In genomic region chr17:50183439-50184001, GRCh38 we compare ENCODE assay signal across 11 cellular contexts. TPM values are rescaled to one million over a fixed set of nuclear protein-coding genes. Genes with fewer than 3 reads are reported as not detected.
DNase-seq lines count a peak whose midpoint lies in the region; ATAC-seq and TF ChIP-seq lines count a peak whose summit lies in the region.
"Had no signal": no experiment of that assay in that cellular context is flagged by ENCODE, and none has a peak within 500 bp of the region (broad histone marks: within the 10 kb centered on the region; RNA-seq: fewer than 3 reads in every experiment).

No MANE protein-coding gene starts in this region.

- H3K36me3 Mint-ChIP-seq in MCF 10A (ENCODE audit: insufficient read depth, unreplicated experiment) (peaks cover 20% of the 10 kb centered on the region), T-helper 17 cell (ENCODE audit: low read depth) (no peaks in the 10 kb centered on the region)
- H3K36me3 Mint-ChIP-seq: activated naive CD4-positive, alpha-beta T cell treated with anti-CD3 and anti-CD28 coated beads, Interleukin-2, amount 50 U/mL, for 72 hours had no signal

- H3K27me3 Mint-ChIP-seq in MCF 10A (ENCODE audit: insufficient read depth, unreplicated experiment), result no peaks in the 10 kb centered on the region
- peaks cover 3% of the 10 kb centered on the region for H3K27me3 Mint-ChIP-seq in T-helper 17 cell

- H3K27ac ChIP-seq in mammary epithelial cell (ENCODE audit: insufficient read depth, low read depth, low read length), result no peak overlapping the region
- H3K27ac ChIP-seq in urinary bladder (ENCODE audit: low read depth), result peak overlapping the region; percentile 57
- H3K27ac ChIP-seq: C4-2B, SJSA1 had no signal

- H3K4me2 ChIP-seq in mammary epithelial cell (ENCODE audit: insufficient read depth, low read depth, low read length), result no peak overlapping the region

- H3K9ac ChIP-seq in mammary epithelial cell (ENCODE audit: insufficient read depth, low read length), result no peak overlapping the region

- H4K20me1 ChIP-seq in mammary epithelial cell (ENCODE audit: insufficient read depth, low read length), result no peaks in the 10 kb centered on the region

- H2AFZ ChIP-seq in mammary epithelial cell (ENCODE audit: low read depth, low read length), result no peak overlapping the region

- no peak overlapping the region for H3K4me3 ChIP-seq in mammary epithelial cell (replicated peaks in 1 of 3; ENCODE audit: insufficient read depth in 1 of 3, low read depth in 2 of 3, low read length in 3 of 3)
- no peak overlapping the region for H3K4me3 ChIP-seq in urinary bladder (ENCODE audit: low read depth, low read length)
- H3K4me3 ChIP-seq: SJSA1 had no signal

- CTCF ChIA-PET in MCF 10A (lab: Yijun Ruan, JAX), result interaction anchor here (0.7 to 1.0 kb wide), 3 partner anchors 10 to 22 kb away, joined by 3 to 5 read pairs (median 3); no protein-coding TSS in a partner anchor
- CTCF ChIA-PET in mammary epithelial cell (lab: Charles Lee; ENCODE audit: low non-redundant PET), result no interaction called here

- in situ Hi-C loops in mammary epithelial cell (cut with MboI; ENCODE audit: low sequenced_read_pairs in 2 of 2), result no loop called here

- whole genome bisulfite sequencing in mammary epithelial cell (ENCODE audit: low coverage, missing lambda C conversion rate), result 98% methylated on average over 6 of the region's 11 CpGs
- WGBS in urinary bladder, result 36% methylated on average over 11 of the region's 11 CpGs

- POLR2A ChIA-PET in MCF 10A (lab: Yijun Ruan, JAX), result interaction anchor here (0.6 to 0.7 kb wide), 2 partner anchors 113 to 752 kb away, joined by 3 read pairs; no protein-coding TSS in a partner anchor

- dilution Hi-C loops in mammary epithelial cell (cut with HindIII; ENCODE audit: low sequenced_read_pairs), result no loop called here

- H3K36me3 ChIP-seq in mammary epithelial cell (ENCODE audit: insufficient read depth, low read length), result no peaks in the 10 kb centered on the region
- no peaks in the 10 kb centered on the region for H3K36me3 ChIP-seq in urinary bladder (ENCODE audit: insufficient read depth)

- intact Hi-C loops in MCF 10A (cut with micrococcal nuclease), result no loop called here
- intact Hi-C loops in mammary epithelial cell (cut with micrococcal nuclease), result no loop called here
- intact Hi-C loops in left colon (cut with DNase I, micrococcal nuclease), result no loop called here
- intact Hi-C loops in sciatic nerve (cut with DNase I), result no loop called here

- no peaks in the 10 kb centered on the region for H3K27me3 ChIP-seq in mammary epithelial cell (ENCODE audit: insufficient read depth, low read length)
- H3K27me3 ChIP-seq: SJSA1 had no signal

- H3K4me1 Mint-ChIP-seq in MCF 10A (ENCODE audit: insufficient read depth, unreplicated experiment) (peaks cover 37% of the 10 kb centered on the region), T-helper 17 cell (peaks cover 19% of the 10 kb centered on the region)

- H3K9me3 Mint-ChIP-seq in MCF 10A (ENCODE audit: unreplicated experiment), result no peaks in the 10 kb centered on the region
- H3K9me3 Mint-ChIP-seq: activated naive CD4-positive, alpha-beta T cell treated with anti-CD3 and anti-CD28 coated beads, Interleukin-2, amount 50 U/mL, for 72 hours had no signal

- H3K9me3 ChIP-seq in mammary epithelial cell (replicated peaks; ENCODE audit: insufficient read depth, low read length), result no peaks in the 10 kb centered on the region
- H3K9me3 ChIP-seq in T-helper 17 cell (ENCODE audit: control insufficient read depth, low read length, poor library complexity, severe bottlenecking), result no peaks in the 10 kb centered on the region
- H3K9me3 ChIP-seq: SJSA1 had no signal

- H3K4me1 ChIP-seq in mammary epithelial cell (ENCODE audit: insufficient read depth, low read length) (peaks cover 19% of the 10 kb centered on the region), urinary bladder (ENCODE audit: insufficient read depth) (no peaks in the 10 kb centered on the region)

- H3K4me3 Mint-ChIP-seq in MCF 10A (ENCODE audit: unreplicated experiment) (no peak overlapping the region), T-helper 17 cell (peak overlapping the region; percentile 81)

- DNase-seq in MCF 10A (ENCODE audit: unreplicated experiment) (no peak), mammary epithelial cell (no peak), T-helper 17 cell (no peak), left colon (no peak), cortex of kidney (lab: John Stamatoyannopoulos, UW) (no peak), DMS 273 (lab: John Stamatoyannopoulos, UW; ENCODE audit: unreplicated experiment) (no peak), sciatic nerve (ENCODE audit: low spot score) (no peak)

- H3K79me2 ChIP-seq in mammary epithelial cell (ENCODE audit: insufficient read depth, low read length), result no peaks in the 10 kb centered on the region

- no peak for TF ChIP-seq CTCF in MCF 10A (IDR thresholded peaks at IDR 0.05; ENCODE audit: unreplicated experiment)
- no peak for TF ChIP-seq CTCF in mammary epithelial cell (conservative IDR thresholded peaks at IDR 0.05 in 1 of 2, IDR thresholded peaks at IDR 0.05 in 1 of 2; ENCODE audit: extremely low read depth in 1 of 2, insufficient read depth in 1 of 2, low read depth in 1 of 2, low read length in 2 of 2)

- BruUV-seq in MCF 10A (replicated peaks; lab: Mats Ljungman, UMichigan), result no TSS peak
- no TSS peak for BruUV-seq in mammary epithelial cell (replicated peaks; lab: Mats Ljungman, UMichigan)

- H3K27ac Mint-ChIP-seq in MCF 10A (ENCODE audit: low read depth, unreplicated experiment) (peak overlapping the region; percentile 84), T-helper 17 cell (peak overlapping the region; percentile 80)
- H3K27ac Mint-ChIP-seq: activated naive CD4-positive, alpha-beta T cell treated with anti-CD3 and anti-CD28 coated beads, Interleukin-2, amount 50 U/mL, for 72 hours had no signal

- peak; percentile 25 for ATAC-seq in T-helper 17 cell
- ATAC-seq in left colon, result peak; percentile 29
- ATAC-seq in sciatic nerve, result no peak

RNA-seq across cellular contexts. Expression of gene SGCA, which starts 17.7 kb away (rescaled TPM):
- total RNA-seq in MCF 10A (2022), result not detected in 2 replicates
- not detected for total RNA-seq in mammary epithelial cell
- polyA plus RNA-seq in mammary epithelial cell, result not detected
- polyA minus RNA-seq in mammary epithelial cell, result not detected
- not detected for total RNA-seq in T-helper 17 cell
- 1 to 10 TPM in 1 of 2 donors, under 1 TPM in 1; 0.31 to 4.7 TPM for total RNA-seq in left colon
- total RNA-seq in urinary bladder, result 15.4 TPM
- polyA plus RNA-seq in urinary bladder, result 89.1 TPM
- 3.5 TPM for total RNA-seq in sciatic nerve

RNA-seq across cellular contexts. Expression of gene COL1A1, which starts 17.9 kb away (rescaled TPM):
- total RNA-seq in MCF 10A (2022), result 3.4 and 4.5 TPM in 2 replicates
- 10 to 100 TPM in 1 of 2 donors, 1 to 10 TPM in 1; 9.2 to 14.2 TPM for total RNA-seq in mammary epithelial cell
- polyA plus RNA-seq in mammary epithelial cell, result 1.8 TPM
- polyA minus RNA-seq in mammary epithelial cell, result 11.4 TPM
- total RNA-seq in T-helper 17 cell, result 10 to 100 TPM; 15.4 to 16.6 TPM
- 10 to 100 TPM; 33.5 to 91.9 TPM for total RNA-seq in left colon
- 5,262 TPM for total RNA-seq in urinary bladder
- 802 TPM for polyA plus RNA-seq in urinary bladder
- 262 TPM for total RNA-seq in sciatic nerve

RNA-seq across cellular contexts. Expression of gene PPP1R9B, which starts 33.0 kb away (rescaled TPM):
- total RNA-seq in MCF 10A (2022), result 33.4 and 34.8 TPM in 2 replicates
- 10 to 100 TPM; 19.5 to 46.7 TPM for total RNA-seq in mammary epithelial cell
- polyA plus RNA-seq in mammary epithelial cell, result 13.7 TPM
- 19.9 TPM for polyA minus RNA-seq in mammary epithelial cell
- total RNA-seq in T-helper 17 cell, result 100 to 1,000 TPM in 1 of 2 donors, 10 to 100 TPM in 1; 82.9 to 111 TPM
- 10 to 100 TPM; 30.6 to 34.3 TPM for total RNA-seq in left colon
- total RNA-seq in urinary bladder, result 16.6 TPM
- polyA plus RNA-seq in urinary bladder, result 29.6 TPM
- 58.8 TPM for total RNA-seq in sciatic nerve

RNA-seq across cellular contexts. Expression of gene SAMD14, which starts 53.6 kb away (rescaled TPM):
- 0.09 TPM in 1 of 2 replicates, not detected in the other for total RNA-seq in MCF 10A (2022)
- total RNA-seq in mammary epithelial cell, result under 1 TPM; 0.12 to 0.33 TPM
- 0.05 TPM for polyA plus RNA-seq in mammary epithelial cell
- 0.98 TPM for polyA minus RNA-seq in mammary epithelial cell
- 1 to 10 TPM; 1.7 to 5.8 TPM for total RNA-seq in T-helper 17 cell
- under 1 TPM; 0.70 to 0.92 TPM for total RNA-seq in left colon
- total RNA-seq in urinary bladder, result 2.2 TPM
- polyA plus RNA-seq in urinary bladder, result 3.7 TPM
- 2.5 TPM for total RNA-seq in sciatic nerve

Comparison
In these comparisons a context has a peak if more than half of its experiments do, and no peak if none do; other contexts are left out.
1. RNA of gene COL1A1, which starts 17.9 kb away (total RNA-seq): 5,262 TPM in urinary bladder (single experiment); 262 TPM in sciatic nerve (single experiment), 33.5 to 91.9 TPM in left colon, 15.4 to 16.6 TPM in T-helper 17 cell, 9.2 to 14.2 TPM in mammary epithelial cell and 3.4 to 4.5 TPM in MCF 10A; every median in the first group is over 10 times any median in the second.